ENCODE assay signal across 8 cellular contexts in genomic region chr16:23679274-23679985, GRCh38. TPM values are rescaled to one million over a fixed set of nuclear protein-coding genes. Genes with fewer than 3 reads are reported as not detected.
DNase-seq lines count a peak whose midpoint lies in the region; ATAC-seq and TF ChIP-seq lines count a peak whose summit lies in the region.
"Had no signal": no experiment of that assay in that cellular context is flagged by ENCODE, and none has a peak within 500 bp of the region (broad histone marks: within the 10 kb centered on the region; RNA-seq: fewer than 3 reads in every experiment).

No MANE protein-coding gene starts in this region.

- TF ChIP-seq CTCF in natural killer cell (IDR thresholded peaks at IDR 0.05): no peak

- H3K27me3 Mint-ChIP-seq in natural killer cell (ENCODE audit: low read depth in 2 of 2): no peaks in the 10 kb centered on the region

- H3K4me3 Mint-ChIP-seq in natural killer cell: peak overlapping the region; percentile 86

- ATAC-seq in HG03159 (IDR thresholded peaks at IDR 0.05; ENCODE audit: unreplicated experiment) (peak; percentile 27), natural killer cell (no peak), HG02938 (IDR thresholded peaks at IDR 0.05; ENCODE audit: unreplicated experiment) (no peak)

- H3K27me3 ChIP-seq in ectodermal cell (ENCODE audit: control insufficient read depth, insufficient read depth, low read length, poor library complexity, severe bottlenecking): no peaks in the 10 kb centered on the region
- H3K27me3 ChIP-seq: adrenal gland had no signal

- H3K27ac Mint-ChIP-seq in natural killer cell: peak overlapping the region in 1 of 2 donors; percentile 47

- H3K36me3 Mint-ChIP-seq in natural killer cell: no peaks in the 10 kb centered on the region

- H3K36me3 ChIP-seq in ectodermal cell (ENCODE audit: control insufficient read depth, insufficient read depth, low read length): peaks cover 24% of the 10 kb centered on the region

- DNase-seq in EH (ENCODE audit: low read depth) (peak; percentile 50), SIG-M5 (lab: John Stamatoyannopoulos, UW) (peak; percentile 21), natural killer cell (no peak), NCI-H2196 treated with DMSO at 0.1 percent for 48 hours (lab: John Stamatoyannopoulos, UW; ENCODE audit: unreplicated experiment) (no peak)

- H3K9me3 Mint-ChIP-seq in natural killer cell: no peaks in the 10 kb centered on the region

- H3K9me3 ChIP-seq in ectodermal cell (ENCODE audit: control insufficient read depth, low read length): no peaks in the 10 kb centered on the region
- H3K9me3 ChIP-seq: adrenal gland had no signal

- intact Hi-C loops in natural killer cell (cut with micrococcal nuclease): no loop called here

- no peak overlapping the region for H3K27ac ChIP-seq in ectodermal cell (ENCODE audit: insufficient read depth, low read depth, low read length, poor library complexity, severe bottlenecking)
- H3K27ac ChIP-seq: adrenal gland had no signal

- 0 to 1% methylated on average over 24 of the region's 24 CpGs for WGBS in ectodermal cell, 2 experiments

- H3K4me1 Mint-ChIP-seq in natural killer cell: peaks cover 11 to 22% of the 10 kb centered on the region in 2 donors

- H3K4me3 ChIP-seq in ectodermal cell (ENCODE audit: insufficient read depth, low read depth, low read length): peak overlapping the region; percentile 89

- peaks cover 18% of the 10 kb centered on the region for H3K4me1 ChIP-seq in ectodermal cell (ENCODE audit: control insufficient read depth, insufficient read depth, low read length)

RNA-seq across cellular contexts. Expression of gene PLK1, which starts 0.7 kb away (rescaled TPM):
- polyA plus RNA-seq in ectodermal cell (2013, experiment 1 of 4): 117 TPM
- 93.6 TPM for polyA plus RNA-seq in ectodermal cell (2013, experiment 2 of 4)
- polyA plus RNA-seq in ectodermal cell (2013, experiment 3 of 4): 104 TPM
- 103 TPM for polyA plus RNA-seq in ectodermal cell (2013, experiment 4 of 4)
- 1 to 10 TPM in 2 of 3 donors, under 1 TPM in 1; 0.66 to 2.9 (median 1.7) TPM for total RNA-seq in natural killer cell

RNA-seq across cellular contexts. Expression of gene ERN2, which starts 33.6 kb away (rescaled TPM):
- polyA plus RNA-seq in ectodermal cell (2013, experiment 1 of 4): 1.4 TPM
- 1.9 TPM for polyA plus RNA-seq in ectodermal cell (2013, experiment 2 of 4)
- polyA plus RNA-seq in ectodermal cell (2013, experiment 3 of 4): 1.8 TPM
- 1.9 TPM for polyA plus RNA-seq in ectodermal cell (2013, experiment 4 of 4)
- not detected for total RNA-seq in natural killer cell

RNA-seq across cellular contexts. Expression of gene DCTN5, which starts 38.2 kb away (rescaled TPM):
- 84.6 TPM for polyA plus RNA-seq in ectodermal cell (2013, experiment 1 of 4)
- polyA plus RNA-seq in ectodermal cell (2013, experiment 2 of 4): 100 TPM
- polyA plus RNA-seq in ectodermal cell (2013, experiment 3 of 4): 49.3 TPM
- polyA plus RNA-seq in ectodermal cell (2013, experiment 4 of 4): 58.8 TPM
- 10 to 100 TPM; 60.7 to 72.1 (median 65.8) TPM for total RNA-seq in natural killer cell

RNA-seq across cellular contexts. Expression of gene PALB2, which starts 38.3 kb away (rescaled TPM):
- polyA plus RNA-seq in ectodermal cell (2013, experiment 1 of 4): 27.5 TPM
- polyA plus RNA-seq in ectodermal cell (2013, experiment 2 of 4): 25.3 TPM
- polyA plus RNA-seq in ectodermal cell (2013, experiment 3 of 4): 14.8 TPM
- 18.1 TPM for polyA plus RNA-seq in ectodermal cell (2013, experiment 4 of 4)
- total RNA-seq in natural killer cell: 10 to 100 TPM; 10.7 to 12.8 (median 10.9) TPM

Comparison
In these comparisons a context has a peak if more than half of its experiments do, and no peak if none do; other contexts are left out.
1. DNase-seq: peak in EH (single experiment) and SIG-M5 (single experiment); none in natural killer cell (single experiment) and NCI-H2196 treated with DMSO at 0.1 percent for 48 hours (single experiment).